In genomic region chr5:76657683-76658311, GRCh38 we compare ENCODE assay signal across 1 cellular context.
TF ChIP-seq lines count a peak whose summit lies in the region.

No MANE protein-coding gene starts in this region.

TF ChIP-seq in K562, 482 proteins besides CTCF, POLR2A, EP300 and RAD21 (continued from another document and continues in another):
- no peak for TF ChIP-seq REST (CRISPR knock-in tag; IDR thresholded peaks at IDR 0.05; ENCODE audit: low read depth)
- no peak for TF ChIP-seq HDAC6 (IDR thresholded peaks at IDR 0.05; ENCODE audit: low read depth, low read length)
- TF ChIP-seq JUNB (CRISPR knock-in tag; conservative IDR thresholded peaks at IDR 0.05) = no peak
- peak; percentile 69; the same call in 1 of the 2 replicates for TF ChIP-seq ZBTB2 (IDR thresholded peaks at IDR 0.05)
- no peak for TF ChIP-seq DACH1 (IDR thresholded peaks at IDR 0.05; ENCODE audit: partially characterized antibody)
- TF ChIP-seq KAT7 (CRISPR knock-in tag; IDR thresholded peaks at IDR 0.05; ENCODE audit: borderline replicate concordance) = no peak
- no peak for TF ChIP-seq ZNF785 (CRISPR knock-in tag; IDR thresholded peaks at IDR 0.05)
- no peak for TF ChIP-seq IRF2 (CRISPR knock-in tag; IDR thresholded peaks at IDR 0.05)
- TF ChIP-seq NONO (IDR thresholded peaks at IDR 0.05; ENCODE audit: low read depth in 2 of 2, low read length in 1 of 2) = peak in 1 of 2 experiments; percentile 85; a peak in 2 of 4 replicates
- TF ChIP-seq SRSF3 (IDR thresholded peaks at IDR 0.05; ENCODE audit: insufficient read depth, low read length) = no peak
- peak; percentile 77 for TF ChIP-seq L3MBTL2 (IDR thresholded peaks at IDR 0.05)
- no peak for TF ChIP-seq HMG20A (CRISPR knock-in tag; conservative IDR thresholded peaks at IDR 0.05)
- 0 out of 2 replicates have a peak, but pooled peaks have one; percentile 40 for TF ChIP-seq ZNF76 (CRISPR knock-in tag; IDR thresholded peaks at IDR 0.05; ENCODE audit: borderline replicate concordance)
- peak; percentile 100 for TF ChIP-seq POLR2AphosphoS5 (IDR thresholded peaks at IDR 0.05; ENCODE audit: control insufficient read depth, insufficient read depth, low read depth, low read length)
- TF ChIP-seq ZBTB5 (IDR thresholded peaks at IDR 0.05) = no peak
- TF ChIP-seq ZBTB8A (IDR thresholded peaks at IDR 0.05; ENCODE audit: partially characterized antibody) = no peak
- no peak for TF ChIP-seq RBM14 (IDR thresholded peaks at IDR 0.05; ENCODE audit: borderline replicate concordance, insufficient read depth, low read depth, low read length)
- TF ChIP-seq ZFP36 (IDR thresholded peaks at IDR 0.05; ENCODE audit: low read depth, low read length, partially characterized antibody) = no peak
- TF ChIP-seq ZC3H4 (CRISPR knock-in tag; IDR thresholded peaks at IDR 0.05; ENCODE audit: borderline replicate concordance) = no peak
- peak; percentile 88 for TF ChIP-seq MTA3 (IDR thresholded peaks at IDR 0.05; ENCODE audit: borderline replicate concordance)
- no peak for TF ChIP-seq ARHGAP35 (IDR thresholded peaks at IDR 0.05; ENCODE audit: partially characterized antibody)
- no peak for TF ChIP-seq XRCC3 (IDR thresholded peaks at IDR 0.05)
- TF ChIP-seq MCM2 (IDR thresholded peaks at IDR 0.05; ENCODE audit: low read depth) = no peak
- TF ChIP-seq ETS2 (tag; IDR thresholded peaks at IDR 0.05; ENCODE audit: borderline replicate concordance, poor library complexity, severe bottlenecking) = no peak
- TF ChIP-seq CBFB (CRISPR knock-in tag; IDR thresholded peaks at IDR 0.05) = no peak
- TF ChIP-seq ATF3 (IDR thresholded peaks at IDR 0.05) = no peak; the same call in 1 of the 2 replicates
- no peak for TF ChIP-seq ATF3 (CRISPR knock-in tag; conservative IDR thresholded peaks at IDR 0.05)
- TF ChIP-seq BRF2 (IDR thresholded peaks at IDR 0.05; ENCODE audit: borderline replicate concordance, insufficient read depth, insufficient read length) = no peak
- TF ChIP-seq NR3C1 (CRISPR knock-in tag; IDR thresholded peaks at IDR 0.05) = no peak
- no peak for TF ChIP-seq PTBP1 (IDR thresholded peaks at IDR 0.05; ENCODE audit: low read depth, low read length)
- no peak for TF ChIP-seq CEBPZ (IDR thresholded peaks at IDR 0.05; ENCODE audit: borderline replicate concordance, low read depth, low read length)
- no peak for TF ChIP-seq ESRRB (CRISPR knock-in tag; IDR thresholded peaks at IDR 0.05; ENCODE audit: borderline replicate concordance)
- peak; percentile 50 to 57; a peak in 2 of 4 replicates for TF ChIP-seq MLLT1 (IDR thresholded peaks at IDR 0.05)
- TF ChIP-seq HINFP (tag; conservative IDR thresholded peaks at IDR 0.05; ENCODE audit: low read depth) = peak; percentile 54; the same call in 1 of the 2 replicates
- 0 out of 2 replicates have a peak, but pooled peaks have one; percentile 57 for TF ChIP-seq ZNF79 (CRISPR knock-in tag; IDR thresholded peaks at IDR 0.05; ENCODE audit: low read depth)
- TF ChIP-seq KLF13 (tag; IDR thresholded peaks at IDR 0.05; ENCODE audit: borderline replicate concordance, low read depth) = no peak
- TF ChIP-seq ARNT (IDR thresholded peaks at IDR 0.05) = peak; percentile 97 to 99
- peak; percentile 99 for TF ChIP-seq PML (IDR thresholded peaks at IDR 0.05; ENCODE audit: low read length)
